Comparison of ENCODE assay signal across 1 cellular context in genomic region chr11:723120-723883, GRCh38.
TF ChIP-seq lines count a peak whose summit lies in the region.

No MANE protein-coding gene starts in this region.

TF ChIP-seq in GM12878, 131 proteins besides CTCF, POLR2A, EP300 and RAD21:
- no peak for TF ChIP-seq SIN3A (IDR thresholded peaks at IDR 0.05; ENCODE audit: low read depth, low read length)
- TF ChIP-seq SMC3 (IDR thresholded peaks at IDR 0.05; ENCODE audit: borderline replicate concordance, low read length), result peak; percentile 89
- peak; percentile 25; the same call in 1 of the 2 replicates for TF ChIP-seq RUNX3 (IDR thresholded peaks at IDR 0.05; ENCODE audit: low read length)
